In the genomic region with DNA sequence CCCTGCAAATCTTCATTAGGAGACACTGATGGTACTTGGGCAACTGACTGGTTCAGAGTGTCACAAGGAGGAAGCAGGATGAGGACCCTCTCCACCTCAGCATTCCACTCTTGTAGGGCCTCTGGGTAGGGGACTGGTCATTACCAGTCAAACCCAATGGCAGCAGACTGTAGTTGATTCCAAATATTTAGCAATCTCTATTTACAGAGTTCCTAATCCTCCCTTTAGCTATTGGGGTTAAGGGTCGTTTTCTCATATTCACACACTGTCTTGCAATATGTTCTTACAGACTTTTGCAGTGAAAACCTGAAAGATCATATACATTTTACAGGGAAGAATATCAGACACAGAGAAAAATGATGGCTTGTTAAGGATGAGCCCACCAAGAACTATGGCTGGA, we compare ENCODE assay signal across 24 cellular contexts.
"Had no signal": no experiment of that assay in that cellular context is flagged by ENCODE, and none has a peak within 500 bp of the region (broad histone marks: within the 10 kb centered on the region; RNA-seq: fewer than 3 reads in every experiment).

No MANE protein-coding gene starts in this region.

- H3K36me3 ChIP-seq: tibial nerve, vagina had no signal

- H3K27me3 Mint-ChIP-seq: activated B cell treated with CpG ODN at 0.5 μM for 24 hours; activated CD4-positive, alpha-beta memory T cell treated with anti-CD3 and anti-CD28 coated beads for 36 hours; activated naive CD8-positive, alpha-beta T cell; effector memory CD8-positive, alpha-beta T cell had no signal

- H3K9me3 ChIP-seq: tibial nerve, vagina had no signal

- DNase-seq: activated B cell treated with CpG ODN at 0.5 μM for 24 hours; activated CD4-positive, alpha-beta memory T cell treated with anti-CD3 and anti-CD28 coated beads for 36 hours; activated CD4-positive, alpha-beta T cell treated with anti-CD3 and anti-CD28 coated beads for 4 hours; activated gamma-delta T cell treated with Interleukin-2 at 50 U/mL for 16 hours; activated T-cell treated with anti-CD3 and anti-CD28 coated beads for 4 hours; effector memory CD8-positive, alpha-beta T cell; hippocampal formation; islet precursor cell; left colon; midbrain; nucleus accumbens; retina; stimulated activated CD4-positive, alpha-beta T cell treated with anti-CD3 and anti-CD28 coated beads, Interleukin-12 subunit alpha, Interleukin-12 subunit beta, amount 100 ng/mL, for 4 hours; stimulated activated CD4-positive, alpha-beta T cell treated with anti-CD3 and anti-CD28 coated beads, Interleukin-1b, Interleukin-23, amount 100 ng/mL, for 48 hours; stimulated activated CD8-positive, alpha-beta memory T cell treated with anti-CD3 and anti-CD28 coated beads, Interleukin-4, amount 100 ng/mL, for 48 hours; stimulated activated naive CD8-positive, alpha-beta T cell treated with anti-CD3 and anti-CD28 coated beads, Interleukin-15, Interleukin-2, amounts not matched to agents 100 U/mL and 50 U/mL, for 24 hours; T-helper 9 cell had no signal

- H3K36me3 Mint-ChIP-seq: activated CD4-positive, alpha-beta memory T cell treated with anti-CD3 and anti-CD28 coated beads for 36 hours; activated naive CD8-positive, alpha-beta T cell had no signal

- H3K9me3 Mint-ChIP-seq: activated B cell treated with CpG ODN at 0.5 μM for 24 hours; activated CD4-positive, alpha-beta memory T cell treated with anti-CD3 and anti-CD28 coated beads for 36 hours; activated T-helper 1 cell treated with anti-CD3 and anti-CD28 coated beads, Interleukin-12 subunit alpha, Interleukin-12 subunit beta, Interleukin-2, Interleukin-4 antibody, amounts not matched to agents 30 ng/mL and 10 ng/mL and 1 ng/mL, durations not matched to agents 14 hours and 24 hours and 36 hours; effector memory CD8-positive, alpha-beta T cell; nephron had no signal

- H3K27ac ChIP-seq: foreskin keratinocyte, tibial nerve, vagina had no signal

- H3K4me1 Mint-ChIP-seq: activated B cell treated with CpG ODN at 0.5 μM for 24 hours, nephron had no signal

- H3K4me3 ChIP-seq: lung, tibial nerve, vagina had no signal

- H3K4me1 ChIP-seq: tibial nerve, vagina had no signal

- H3K4me3 Mint-ChIP-seq: activated B cell treated with CpG ODN at 0.5 μM for 24 hours; activated CD4-positive, alpha-beta memory T cell treated with anti-CD3 and anti-CD28 coated beads for 36 hours; activated naive CD8-positive, alpha-beta T cell; activated T-helper 1 cell treated with anti-CD3 and anti-CD28 coated beads, Interleukin-12 subunit alpha, Interleukin-12 subunit beta, Interleukin-2, Interleukin-4 antibody, amounts not matched to agents 30 ng/mL and 10 ng/mL and 1 ng/mL, durations not matched to agents 14 hours and 24 hours and 36 hours; effector memory CD8-positive, alpha-beta T cell; nephron had no signal

- H3K27me3 ChIP-seq: foreskin keratinocyte, tibial nerve, vagina had no signal

- H3K27ac Mint-ChIP-seq: activated B cell treated with CpG ODN at 0.5 μM for 24 hours; activated CD4-positive, alpha-beta memory T cell treated with anti-CD3 and anti-CD28 coated beads for 36 hours; activated naive CD8-positive, alpha-beta T cell; activated T-helper 1 cell treated with anti-CD3 and anti-CD28 coated beads, Interleukin-12 subunit alpha, Interleukin-12 subunit beta, Interleukin-2, Interleukin-4 antibody, amounts not matched to agents 30 ng/mL and 10 ng/mL and 1 ng/mL, durations not matched to agents 14 hours and 24 hours and 36 hours; effector memory CD8-positive, alpha-beta T cell; nephron had no signal

- ATAC-seq: effector memory CD8-positive, alpha-beta T cell; left colon; stimulated activated naive CD8-positive, alpha-beta T cell treated with anti-CD3 and anti-CD28 coated beads, Interleukin-15, Interleukin-2, amounts not matched to agents 100 U/mL and 50 U/mL, for 24 hours had no signal
